In genomic region chr3:5041315-5041714, GRCh38 we compare ENCODE assay signal across 1 cellular context.
TF ChIP-seq lines count a peak whose summit lies in the region.

No MANE protein-coding gene starts in this region.

TF ChIP-seq in GM12878, 131 proteins besides CTCF, POLR2A, EP300 and RAD21 (continued from another document):
- TF ChIP-seq E2F4 (IDR thresholded peaks at IDR 0.05; ENCODE audit: low read depth, low read length) (no peak), YBX1 (IDR thresholded peaks at IDR 0.05) (no peak), IKZF1 (conservative IDR thresholded peaks at IDR 0.05) (no peak), HDAC6 (IDR thresholded peaks at IDR 0.05; ENCODE audit: unreplicated experiment) (no peak), ZNF24 (IDR thresholded peaks at IDR 0.05) (no peak), GABPA (IDR thresholded peaks at IDR 0.05; ENCODE audit: low read depth) (no peak), CHD2 (IDR thresholded peaks at IDR 0.05; ENCODE audit: borderline replicate concordance, low read depth, low read length) (no peak), STAT3 (IDR thresholded peaks at IDR 0.05; ENCODE audit: low read depth, low read length) (no peak), POLR2AphosphoS5 (IDR thresholded peaks at IDR 0.05; ENCODE audit: low read length) (no peak), SUZ12 (IDR thresholded peaks at IDR 0.05; ENCODE audit: unreplicated experiment) (no peak), SUPT20H (IDR thresholded peaks at IDR 0.05; ENCODE audit: borderline replicate concordance, control insufficient read depth, low read depth, low read length) (no peak), PAX5 (IDR thresholded peaks at IDR 0.05; ENCODE audit: borderline replicate concordance, low read depth, low read length) (no peak), ZNF622 (IDR thresholded peaks at IDR 0.05) (no peak)
